ENCODE assay signal across 1 cellular context in genomic region chr7:80905334-80905733, GRCh38.
TF ChIP-seq lines count a peak whose summit lies in the region.

No MANE protein-coding gene starts in this region.

TF ChIP-seq in HEK293, 187 proteins besides CTCF, POLR2A, EP300 and RAD21 (continued from another document):
- no peak for TF ChIP-seq PRDM2 (tag by site-specific recombination; IDR thresholded peaks at IDR 0.05; ENCODE audit: borderline replicate concordance)
- peak; percentile 39; the same call in 1 of the 2 replicates for TF ChIP-seq ZNF398 (tag by site-specific recombination; IDR thresholded peaks at IDR 0.05)
- peak; percentile 57 for TF ChIP-seq ZBTB44 (tag by site-specific recombination; IDR thresholded peaks at IDR 0.05)
- peak; percentile 29; the same call in 1 of the 2 replicates for TF ChIP-seq ZNF596 (tag by site-specific recombination; IDR thresholded peaks at IDR 0.05)
- TF ChIP-seq PRDM6 (tag by site-specific recombination; IDR thresholded peaks at IDR 0.05): peak; percentile 67
- TF ChIP-seq GLIS1 (tag by site-specific recombination; IDR thresholded peaks at IDR 0.05): peak; percentile 50
- TF ChIP-seq ZBTB20 (tag by site-specific recombination; IDR thresholded peaks at IDR 0.05): no peak
